16 cellular contexts compared by ENCODE assay signal in the genomic region with DNA sequence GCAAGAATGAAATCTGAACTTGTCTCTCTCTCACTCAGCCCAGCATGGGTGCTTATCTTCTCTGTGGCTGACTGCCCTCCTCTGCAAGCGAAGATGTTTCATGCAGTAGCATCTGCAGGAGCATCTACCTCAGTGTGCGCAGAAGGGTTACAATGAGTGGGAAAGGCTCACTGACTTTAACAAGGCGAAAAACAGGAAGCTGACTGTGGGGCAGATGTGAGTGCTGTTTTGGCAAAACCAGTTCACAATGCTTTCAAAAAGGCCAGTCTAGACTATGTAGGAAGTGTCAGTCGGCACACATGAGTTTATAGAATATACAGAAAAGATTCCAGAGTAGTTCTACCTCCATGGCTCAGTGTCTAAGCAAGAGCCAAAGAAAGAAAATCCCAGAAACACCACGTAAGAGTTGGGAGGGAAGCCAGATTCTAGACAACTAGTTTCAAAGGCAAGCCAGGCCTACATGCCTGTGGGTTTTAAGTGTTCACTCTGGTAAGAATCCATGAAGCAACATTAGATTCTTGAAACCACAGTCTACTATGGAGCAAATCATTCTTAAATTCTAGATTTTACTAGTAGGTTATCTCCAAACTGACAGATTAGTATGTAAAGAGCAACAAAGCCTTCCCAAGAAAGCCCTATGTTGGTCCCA.
DNase-seq lines count a peak whose midpoint lies in the region; ATAC-seq, FAIRE-seq and TF ChIP-seq lines count a peak whose summit lies in the region.
"Had no signal": no experiment of that assay in that cellular context is flagged by ENCODE, and none has a peak within 500 bp of the region (broad histone marks: within the 10 kb centered on the region; RNA-seq: fewer than 3 reads in every experiment).

No MANE protein-coding gene starts in this region.

- H2AFZ ChIP-seq in endothelial cell of umbilical vein (ENCODE audit: low read depth, low read length) = no peak overlapping the region
- H2AFZ ChIP-seq: PC-9 had no signal

- peaks cover 2% of the 10 kb centered on the region for H3K4me1 ChIP-seq in endothelial cell of umbilical vein (ENCODE audit: control insufficient read depth, extremely low read depth, insufficient read depth, low read length)

- no peaks in the 10 kb centered on the region for H3K27me3 ChIP-seq in endothelial cell of umbilical vein (ENCODE audit: control insufficient read depth in 2 of 2, insufficient read depth in 2 of 2, low read length in 2 of 2)

- dilution Hi-C loops in endothelial cell of umbilical vein (cut with MboI; ENCODE audit: extremely low pct_ligation_motif_present, low sequenced_read_pairs) = no loop called here

- H4K20me1 ChIP-seq in endothelial cell of umbilical vein (replicated peaks; ENCODE audit: control insufficient read depth, extremely low read depth, insufficient read depth, low read length) = no peaks in the 10 kb centered on the region

- TF ChIP-seq CTCF in activated CD8-positive, alpha-beta T cell treated with anti-CD3 and anti-CD28 coated beads for 36 hours (IDR thresholded peaks at IDR 0.05) = no peak
- TF ChIP-seq CTCF in endothelial cell of umbilical vein (IDR thresholded peaks at IDR 0.05; ENCODE audit: extremely low read depth in 1 of 2, insufficient read depth in 1 of 2, low read depth in 1 of 2, low read length in 2 of 2) = no peak

- peaks cover 91% of the 10 kb centered on the region for H3K36me3 Mint-ChIP-seq in activated T-cell treated with anti-CD3 and anti-CD28 coated beads, Interleukin-2, amount 50 U/mL, for 24 hours (ENCODE audit: low read depth)
- H3K36me3 Mint-ChIP-seq in activated CD8-positive, alpha-beta T cell treated with anti-CD3 and anti-CD28 coated beads for 36 hours (ENCODE audit: low read depth) = peaks cover 57% of the 10 kb centered on the region
- peaks cover 10% of the 10 kb centered on the region for H3K36me3 Mint-ChIP-seq in stimulated activated effector memory CD8-positive, alpha-beta T cell treated with anti-CD3 and anti-CD28 coated beads, Interleukin-12 subunit alpha, Interleukin-12 subunit beta, amount 100 ng/mL, for 72 hours

- TF ChIP-seq POLR2A in endothelial cell of umbilical vein (IDR thresholded peaks at IDR 0.05; ENCODE audit: low read depth, low read length) = no peak

- CTCF ChIA-PET in activated CD8-positive, alpha-beta T cell treated with anti-CD3 and anti-CD28 coated beads for 36 hours (lab: Charles Lee) = interaction anchor here (1.4 kb wide), 1 partner anchor 15 kb away, joined by 3 read pairs; no protein-coding TSS in a partner anchor
- CTCF ChIA-PET in endothelial cell of umbilical vein (lab: Charles Lee) = interaction anchor here (1.4 kb wide), 1 partner anchor 12 kb away, joined by 3 read pairs; no protein-coding TSS in a partner anchor

- POLR2A ChIA-PET in activated CD8-positive, alpha-beta T cell treated with anti-CD3 and anti-CD28 coated beads for 36 hours (lab: Charles Lee) = interaction anchor here (1.1 kb wide), 1 partner anchor 227 kb away, joined by 3 read pairs; no protein-coding TSS in a partner anchor
- POLR2A ChIA-PET in endothelial cell of umbilical vein (lab: Charles Lee) = no interaction called here

- H3K4me2 ChIP-seq in endothelial cell of umbilical vein (ENCODE audit: insufficient read depth, low read length) = no peak overlapping the region
- H3K4me2 ChIP-seq: A549, PC-9 had no signal

- BruUV-seq in endothelial cell of umbilical vein (replicated peaks; lab: Mats Ljungman, UMichigan) = no TSS peak

- H3K27ac Mint-ChIP-seq in activated T-cell treated with anti-CD3 and anti-CD28 coated beads, Interleukin-2, amount 50 U/mL, for 24 hours = peak overlapping the region; percentile 88
- peak overlapping the region; percentile 79 for H3K27ac Mint-ChIP-seq in activated CD8-positive, alpha-beta T cell treated with anti-CD3 and anti-CD28 coated beads for 36 hours
- H3K27ac Mint-ChIP-seq in stimulated activated effector memory CD8-positive, alpha-beta T cell treated with anti-CD3 and anti-CD28 coated beads, Interleukin-12 subunit alpha, Interleukin-12 subunit beta, amount 100 ng/mL, for 72 hours = no peak overlapping the region
- H3K27ac Mint-ChIP-seq: activated B cell treated with CpG ODN at 0.5 μM for 24 hours had no signal

- DNase-seq in activated T-cell treated with anti-CD3 and anti-CD28 coated beads, Interleukin-2, amount 50 U/mL, for 24 hours = no peak
- DNase-seq in activated T-cell treated with anti-CD3 and anti-CD28 coated beads, Interleukin-2, amount 50 U/mL, for 48 hours = no peak
- no peak for DNase-seq in activated CD8-positive, alpha-beta T cell treated with anti-CD3 and anti-CD28 coated beads for 36 hours
- peak; percentile 75 for DNase-seq in endothelial cell of umbilical vein (ENCODE audit: low read depth, low spot score)
- no peak for DNase-seq in stimulated activated effector memory CD8-positive, alpha-beta T cell treated with anti-CD3 and anti-CD28 coated beads, Interleukin-12 subunit alpha, Interleukin-12 subunit beta, amount 100 ng/mL, for 72 hours (ENCODE audit: low spot score in 2 of 2)
- DNase-seq in midbrain (lab: John Stamatoyannopoulos, UW) = no peak
- DNase-seq: activated B cell treated with CpG ODN at 0.5 μM for 24 hours, Caco-2, GF-D8, PC-9 had no signal

- FAIRE-seq in endothelial cell of umbilical vein (lab: Jason Lieb, UNC) = peak; percentile 67
- FAIRE-seq: A549, GM18507 had no signal

- no peaks in the 10 kb centered on the region for H3K79me2 ChIP-seq in endothelial cell of umbilical vein (ENCODE audit: control insufficient read depth, insufficient read depth, low read length)

- H3K9me3 Mint-ChIP-seq in activated T-cell treated with anti-CD3 and anti-CD28 coated beads, Interleukin-2, amount 50 U/mL, for 24 hours = peaks cover 11% of the 10 kb centered on the region
- peaks cover 12% of the 10 kb centered on the region for H3K9me3 Mint-ChIP-seq in activated CD8-positive, alpha-beta T cell treated with anti-CD3 and anti-CD28 coated beads for 36 hours
- H3K9me3 Mint-ChIP-seq in stimulated activated effector memory CD8-positive, alpha-beta T cell treated with anti-CD3 and anti-CD28 coated beads, Interleukin-12 subunit alpha, Interleukin-12 subunit beta, amount 100 ng/mL, for 72 hours = no peaks in the 10 kb centered on the region
- H3K9me3 Mint-ChIP-seq: activated B cell treated with CpG ODN at 0.5 μM for 24 hours had no signal

- no peaks in the 10 kb centered on the region for H3K9me3 ChIP-seq in endothelial cell of umbilical vein (replicated peaks; ENCODE audit: control insufficient read depth, insufficient read depth, low read length)
- H3K9me3 ChIP-seq: A549, Caco-2 had no signal

- no peak overlapping the region for H3K4me3 ChIP-seq in endothelial cell of umbilical vein (replicated peaks in 1 of 3; ENCODE audit: insufficient read depth in 1 of 3, low read depth in 1 of 3, low read length in 3 of 3)
- H3K4me3 ChIP-seq: A549, PC-9 had no signal

- H3K36me3 ChIP-seq in endothelial cell of umbilical vein (ENCODE audit: control insufficient read depth in 2 of 2, extremely low read depth in 1 of 2, insufficient read depth in 2 of 2, low read length in 2 of 2) = peaks cover 0 to 2% of the 10 kb centered on the region in 2 experiments

- H3K4me3 Mint-ChIP-seq in activated T-cell treated with anti-CD3 and anti-CD28 coated beads, Interleukin-2, amount 50 U/mL, for 24 hours = no peak overlapping the region
- no peak overlapping the region for H3K4me3 Mint-ChIP-seq in activated CD8-positive, alpha-beta T cell treated with anti-CD3 and anti-CD28 coated beads for 36 hours
- H3K4me3 Mint-ChIP-seq in stimulated activated effector memory CD8-positive, alpha-beta T cell treated with anti-CD3 and anti-CD28 coated beads, Interleukin-12 subunit alpha, Interleukin-12 subunit beta, amount 100 ng/mL, for 72 hours = no peak overlapping the region
- H3K4me3 Mint-ChIP-seq: activated B cell treated with CpG ODN at 0.5 μM for 24 hours, neural crest cell had no signal

- H3K9me1 ChIP-seq in endothelial cell of umbilical vein (replicated peaks; ENCODE audit: control insufficient read depth, extremely low read depth, insufficient read depth, low read length) = no peaks in the 10 kb centered on the region

- H3K27me3 Mint-ChIP-seq in activated T-cell treated with anti-CD3 and anti-CD28 coated beads, Interleukin-2, amount 50 U/mL, for 24 hours = no peaks in the 10 kb centered on the region
- no peaks in the 10 kb centered on the region for H3K27me3 Mint-ChIP-seq in activated CD8-positive, alpha-beta T cell treated with anti-CD3 and anti-CD28 coated beads for 36 hours
- H3K27me3 Mint-ChIP-seq: activated B cell treated with CpG ODN at 0.5 μM for 24 hours had no signal

- intact Hi-C loops in activated CD8-positive, alpha-beta T cell treated with anti-CD3 and anti-CD28 coated beads for 36 hours (cut with micrococcal nuclease) = no loop called here
- intact Hi-C loops in endothelial cell of umbilical vein (cut with micrococcal nuclease) = no loop called here

- peaks cover 44% of the 10 kb centered on the region for H3K4me1 Mint-ChIP-seq in activated T-cell treated with anti-CD3 and anti-CD28 coated beads, Interleukin-2, amount 50 U/mL, for 24 hours (ENCODE audit: low read depth)
- peaks cover 35% of the 10 kb centered on the region for H3K4me1 Mint-ChIP-seq in activated CD8-positive, alpha-beta T cell treated with anti-CD3 and anti-CD28 coated beads for 36 hours (ENCODE audit: low read depth)
- peaks cover 18% of the 10 kb centered on the region for H3K4me1 Mint-ChIP-seq in stimulated activated effector memory CD8-positive, alpha-beta T cell treated with anti-CD3 and anti-CD28 coated beads, Interleukin-12 subunit alpha, Interleukin-12 subunit beta, amount 100 ng/mL, for 72 hours
- H3K4me1 Mint-ChIP-seq: activated B cell treated with CpG ODN at 0.5 μM for 24 hours had no signal

- H3K27ac ChIP-seq in endothelial cell of umbilical vein (ENCODE audit: insufficient read depth, low read depth, low read length) = no peak overlapping the region
- H3K27ac ChIP-seq: A549, PC-9 had no signal

- ATAC-seq in activated CD8-positive, alpha-beta T cell treated with anti-CD3 and anti-CD28 coated beads for 36 hours = peak; percentile 49
- ATAC-seq in stimulated activated effector memory CD8-positive, alpha-beta T cell treated with anti-CD3 and anti-CD28 coated beads, Interleukin-12 subunit alpha, Interleukin-12 subunit beta, amount 100 ng/mL, for 72 hours = peak; percentile 33
- ATAC-seq in HG03520 (IDR thresholded peaks at IDR 0.05; ENCODE audit: unreplicated experiment) (no peak), HG03521 (IDR thresholded peaks at IDR 0.05; ENCODE audit: unreplicated experiment) (no peak)
- ATAC-seq: A549, sciatic nerve had no signal

- no peak overlapping the region for H3K9ac ChIP-seq in endothelial cell of umbilical vein (replicated peaks; ENCODE audit: extremely low read depth, insufficient read depth, low read length)

TF ChIP-seq in endothelial cell of umbilical vein, 7 proteins besides CTCF, POLR2A, EP300 and RAD21 (continues in another document):
- TF ChIP-seq, protein P1, sequence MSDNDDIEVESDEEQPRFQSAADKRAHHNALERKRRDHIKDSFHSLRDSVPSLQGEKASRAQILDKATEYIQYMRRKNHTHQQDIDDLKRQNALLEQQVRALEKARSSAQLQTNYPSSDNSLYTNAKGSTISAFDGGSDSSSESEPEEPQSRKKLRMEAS (IDR thresholded peaks at IDR 0.05; ENCODE audit: insufficient read depth, insufficient read length) = no peak
- TF ChIP-seq MYC (IDR thresholded peaks at IDR 0.05; ENCODE audit: low read depth, low read length) = no peak
- no peak for TF ChIP-seq JUN (IDR thresholded peaks at IDR 0.05; ENCODE audit: borderline replicate concordance, insufficient read depth, insufficient read length, low read depth)

Comparison
In these comparisons a context has a peak if more than half of its experiments do, and no peak if none do; other contexts are left out.
1. ATAC-seq: peak in activated CD8-positive, alpha-beta T cell treated with anti-CD3 and anti-CD28 coated beads for 36 hours (single experiment) and stimulated activated effector memory CD8-positive, alpha-beta T cell treated with anti-CD3 and anti-CD28 coated beads, Interleukin-12 subunit alpha, Interleukin-12 subunit beta, amount 100 ng/mL, for 72 hours (single experiment); none in HG03520 (single experiment) and HG03521 (single experiment).